ENCODE assay signal across 16 cellular contexts in the genomic region with DNA sequence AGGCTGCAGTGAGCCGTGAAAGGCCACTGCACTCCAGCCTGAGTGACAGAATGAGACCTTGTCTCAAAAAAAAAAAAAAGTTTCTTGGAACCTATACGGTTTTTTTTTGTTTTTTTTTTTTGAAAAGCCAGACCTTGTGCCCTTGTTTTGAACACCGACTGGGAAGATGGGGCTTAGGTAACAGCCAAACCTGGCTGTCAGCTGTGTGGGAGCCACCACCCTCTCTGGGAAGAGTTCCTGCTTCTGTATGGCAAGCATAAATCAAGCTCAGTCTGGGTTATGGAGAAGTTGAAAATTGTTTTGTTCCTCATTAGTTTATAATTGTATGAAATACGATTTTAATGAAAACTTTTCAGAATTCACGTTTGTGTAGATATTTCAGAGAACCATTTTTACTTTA.
"Had no signal": no experiment of that assay in that cellular context is flagged by ENCODE, and none has a peak within 500 bp of the region (broad histone marks: within the 10 kb centered on the region; RNA-seq: fewer than 3 reads in every experiment).

No MANE protein-coding gene starts in this region.

- ATAC-seq: activated CD4-positive, alpha-beta T cell treated with anti-CD3 and anti-CD28 coated beads for 36 hours; lower lobe of right lung; T-cell had no signal

- DNase-seq: activated CD4-positive, alpha-beta memory T cell treated with anti-CD3 and anti-CD28 coated beads, Interleukin-2, amount 10 ng/mL, durations not matched to agents 7 days and 5 days; activated CD4-positive, alpha-beta T cell treated with anti-CD3 and anti-CD28 coated beads for 36 hours; activated CD8-positive, alpha-beta memory T cell treated with anti-CD3 and anti-CD28 coated beads, Interleukin-2, amount 50 U/mL, for 48 hours; activated naive CD8-positive, alpha-beta T cell treated with anti-CD3 and anti-CD28 coated beads, Interleukin-2, amount 10 ng/mL, durations not matched to agents 7 days and 5 days; aorta; dorsolateral prefrontal cortex; glutamatergic neuron; immature natural killer cell; lower lobe of right lung; stimulated activated CD4-positive, alpha-beta T cell treated with anti-CD3 and anti-CD28 coated beads, Interleukin-4, amount 100 ng/mL, for 24 hours; T-cell; T1000; transverse colon had no signal

- H3K4me3 Mint-ChIP-seq: activated CD4-positive, alpha-beta memory T cell treated with anti-CD3 and anti-CD28 coated beads, Interleukin-2, amount 10 ng/mL, durations not matched to agents 7 days and 5 days; activated CD4-positive, alpha-beta T cell treated with anti-CD3 and anti-CD28 coated beads for 36 hours; activated naive CD8-positive, alpha-beta T cell treated with anti-CD3 and anti-CD28 coated beads, Interleukin-2, amount 10 ng/mL, durations not matched to agents 7 days and 5 days; immature natural killer cell; T-cell had no signal

- FAIRE-seq: endometrium had no signal

- H3K27me3 ChIP-seq: breast epithelium, dorsolateral prefrontal cortex, esophagus muscularis mucosa, transverse colon had no signal

- H3K9me3 Mint-ChIP-seq: activated CD4-positive, alpha-beta memory T cell treated with anti-CD3 and anti-CD28 coated beads, Interleukin-2, amount 10 ng/mL, durations not matched to agents 7 days and 5 days; activated naive CD8-positive, alpha-beta T cell treated with anti-CD3 and anti-CD28 coated beads, Interleukin-2, amount 10 ng/mL, durations not matched to agents 7 days and 5 days; immature natural killer cell; T-cell had no signal

- H3K9me3 ChIP-seq: breast epithelium, esophagus muscularis mucosa, lower lobe of right lung, transverse colon had no signal

- H3K4me3 ChIP-seq: breast epithelium, dorsolateral prefrontal cortex, esophagus muscularis mucosa, lower lobe of right lung, transverse colon had no signal

- H3K27ac Mint-ChIP-seq: activated CD4-positive, alpha-beta memory T cell treated with anti-CD3 and anti-CD28 coated beads, Interleukin-2, amount 10 ng/mL, durations not matched to agents 7 days and 5 days had no signal

- H3K27me3 Mint-ChIP-seq: activated CD4-positive, alpha-beta memory T cell treated with anti-CD3 and anti-CD28 coated beads, Interleukin-2, amount 10 ng/mL, durations not matched to agents 7 days and 5 days; activated CD4-positive, alpha-beta T cell treated with anti-CD3 and anti-CD28 coated beads for 36 hours; activated naive CD8-positive, alpha-beta T cell treated with anti-CD3 and anti-CD28 coated beads, Interleukin-2, amount 10 ng/mL, durations not matched to agents 7 days and 5 days; T-cell had no signal

- H3K27ac ChIP-seq: breast epithelium, esophagus muscularis mucosa, lower lobe of right lung, transverse colon had no signal

- H3K4me1 ChIP-seq: breast epithelium, esophagus muscularis mucosa, lower lobe of right lung, transverse colon had no signal
